ENCODE assay signal across 8 cellular contexts in genomic region chr19:56315076-56315828, GRCh38. TPM values are rescaled to one million over a fixed set of nuclear protein-coding genes. Genes with fewer than 3 reads are reported as not detected.
DNase-seq lines count a peak whose midpoint lies in the region; ATAC-seq and TF ChIP-seq lines count a peak whose summit lies in the region.

No MANE protein-coding gene starts in this region.

- peak overlapping the region; percentile 100 for H3K27ac Mint-ChIP-seq in activated naive CD8-positive, alpha-beta T cell treated with anti-CD3 and anti-CD28 coated beads for 36 hours
- H3K27ac Mint-ChIP-seq in glutamatergic neuron (ENCODE audit: unreplicated experiment): peak overlapping the region; percentile 99

- H3K4me3 Mint-ChIP-seq in activated naive CD8-positive, alpha-beta T cell treated with anti-CD3 and anti-CD28 coated beads for 36 hours: peak overlapping the region; percentile 88
- peak overlapping the region; percentile 97 for H3K4me3 Mint-ChIP-seq in glutamatergic neuron (ENCODE audit: unreplicated experiment)

- no peaks in the 10 kb centered on the region for H3K36me3 ChIP-seq in testis (ENCODE audit: low read depth, missing control alignments)

- peaks cover 1% of the 10 kb centered on the region for H3K9me3 Mint-ChIP-seq in activated naive CD8-positive, alpha-beta T cell treated with anti-CD3 and anti-CD28 coated beads for 36 hours
- H3K9me3 Mint-ChIP-seq in glutamatergic neuron (ENCODE audit: unreplicated experiment): peaks cover 7% of the 10 kb centered on the region

- H3K27me3 ChIP-seq in testis: no peaks in the 10 kb centered on the region

- H3K4me1 ChIP-seq in testis: peaks cover 14% of the 10 kb centered on the region

- intact Hi-C loops in testis (cut with DNase I; ENCODE audit: low total_unique reads): no loop called here

- H3K4me3 ChIP-seq in testis: peak overlapping the region; percentile 71 to 81

- no peaks in the 10 kb centered on the region for H3K9me3 ChIP-seq in testis

- H3K4me1 Mint-ChIP-seq in activated naive CD8-positive, alpha-beta T cell treated with anti-CD3 and anti-CD28 coated beads for 36 hours: peaks cover 21% of the 10 kb centered on the region
- H3K4me1 Mint-ChIP-seq in glutamatergic neuron (ENCODE audit: low read depth, unreplicated experiment): peaks cover 13% of the 10 kb centered on the region

- TF ChIP-seq CTCF in GM10266 (IDR thresholded peaks at IDR 0.05; ENCODE audit: control insufficient read depth, insufficient read depth, low read depth, missing control alignments): no peak
- TF ChIP-seq CTCF in glutamatergic neuron (IDR thresholded peaks at IDR 0.05; ENCODE audit: partially characterized antibody, unreplicated experiment): no peak
- no peak for TF ChIP-seq CTCF in omental fat pad (IDR thresholded peaks at IDR 0.05)
- no peak for TF ChIP-seq CTCF in testis (IDR thresholded peaks at IDR 0.05)

- TF ChIP-seq POLR2A in testis (IDR thresholded peaks at IDR 0.05): no peak

- peaks cover 20% of the 10 kb centered on the region for H3K36me3 Mint-ChIP-seq in activated naive CD8-positive, alpha-beta T cell treated with anti-CD3 and anti-CD28 coated beads for 36 hours
- H3K36me3 Mint-ChIP-seq in glutamatergic neuron (ENCODE audit: unreplicated experiment): peaks cover 3% of the 10 kb centered on the region

- WGBS in testis, 2 donors: 2 to 3% methylated on average over 17 to 37 of the region's 37 CpGs

- no peaks in the 10 kb centered on the region for H3K27me3 Mint-ChIP-seq in activated naive CD8-positive, alpha-beta T cell treated with anti-CD3 and anti-CD28 coated beads for 36 hours
- peaks cover 8% of the 10 kb centered on the region for H3K27me3 Mint-ChIP-seq in glutamatergic neuron (ENCODE audit: unreplicated experiment)

- DNase-seq in GM10266 (ENCODE audit: extremely low spot score) (peak; percentile 86), NCI-H1105 (lab: John Stamatoyannopoulos, UW) (peak; percentile 98), SKM-1 (lab: John Stamatoyannopoulos, UW; ENCODE audit: unreplicated experiment) (peak; percentile 57), glutamatergic neuron (peak; percentile 89), omental fat pad (ENCODE audit: low spot score) (peak; percentile 79), testis (peak; percentile 98)
- peak; percentile 88 for DNase-seq in activated naive CD8-positive, alpha-beta T cell treated with anti-CD3 and anti-CD28 coated beads for 36 hours

- ATAC-seq in HG02642 (IDR thresholded peaks at IDR 0.05; ENCODE audit: poor library complexity, unreplicated experiment) (peak; percentile 84), omental fat pad (ENCODE audit: low FRiP score) (peak; percentile 96)

- H3K27ac ChIP-seq in testis: peak overlapping the region; percentile 96 to 98

RNA-seq across cellular contexts. Expression of gene ZSCAN5A, which starts 0.6 kb away (rescaled TPM):
- total RNA-seq in activated naive CD8-positive, alpha-beta T cell treated with anti-CD3 and anti-CD28 coated beads for 36 hours: 10 to 100 TPM; 10.6 to 15.8 TPM
- 13.1 TPM for total RNA-seq in glutamatergic neuron (ENCODE audit: unreplicated experiment)
- 10 to 100 TPM in 1 of 4 donors, 1 to 10 TPM in 3; 5.9 to 10.3 (median 8.2) TPM for total RNA-seq in omental fat pad
- 10 to 100 TPM; 39.8 to 55.3 TPM for total RNA-seq in testis
- 50.6 TPM for polyA plus RNA-seq in testis (ENCODE audit: insufficient read depth, low read depth, low replicate concordance)

RNA-seq across cellular contexts. Expression of gene EDDM13, which starts 42.7 kb away (rescaled TPM):
- total RNA-seq in activated naive CD8-positive, alpha-beta T cell treated with anti-CD3 and anti-CD28 coated beads for 36 hours: 1 to 10 TPM; 1.5 to 2.5 TPM
- total RNA-seq in glutamatergic neuron (ENCODE audit: unreplicated experiment) (not detected), omental fat pad (not detected), testis (under 1 TPM in 1 of 2 donors, not detected in 1; 0.79 TPM)
- polyA plus RNA-seq in testis (ENCODE audit: insufficient read depth, low read depth, low replicate concordance): 1.8 TPM

Comparison
In these comparisons a context has a peak if more than half of its experiments do, and no peak if none do; other contexts are left out.
1. Peak in every context shown above with its lines: DNase-seq, ATAC-seq, H3K4me3 ChIP-seq and H3K27ac ChIP-seq.